ENCODE assay signal across 8 cellular contexts in genomic region chr2:166376488-166376828, GRCh38. TPM values are rescaled to one million over a fixed set of nuclear protein-coding genes. Genes with fewer than 3 reads are reported as not detected.
DNase-seq lines count a peak whose midpoint lies in the region; ATAC-seq and TF ChIP-seq lines count a peak whose summit lies in the region.

No MANE protein-coding gene starts in this region.

- H3K36me3 Mint-ChIP-seq in naive thymus-derived CD4-positive, alpha-beta T cell: no peaks in the 10 kb centered on the region

- H3K27me3 ChIP-seq in AG04450 (ENCODE audit: control insufficient read depth, insufficient read depth, low read length): no peaks in the 10 kb centered on the region
- H3K27me3 ChIP-seq in HUES48 (ENCODE audit: control insufficient read depth, insufficient read depth, low read length): peaks cover 16% of the 10 kb centered on the region; the same call in 1 of the 2 replicates
- peaks cover 0 to 13% (median 0%) of the 10 kb centered on the region in 45 donors for H3K27me3 ChIP-seq in dorsolateral prefrontal cortex
- H3K27me3 ChIP-seq in naive thymus-derived CD4-positive, alpha-beta T cell (ENCODE audit: control insufficient read depth in 2 of 2, insufficient read depth in 2 of 2, low read length in 2 of 2): no peaks in the 10 kb centered on the region

- peaks cover 33% of the 10 kb centered on the region for H3K4me1 ChIP-seq in HUES48 (ENCODE audit: control insufficient read depth, insufficient read depth, low read length)
- H3K4me1 ChIP-seq in naive thymus-derived CD4-positive, alpha-beta T cell (ENCODE audit: control insufficient read depth in 2 of 2, insufficient read depth in 2 of 2, low read length in 2 of 2): no peaks in the 10 kb centered on the region

- H3K27ac ChIP-seq in AG04450 (ENCODE audit: low read depth, low read length) (peak overlapping the region; percentile 73), HUES48 (ENCODE audit: low read depth, low read length) (peak overlapping the region; percentile 44), dorsolateral prefrontal cortex (peak overlapping the region in 20 of 59 donors; percentile 2 to 62 (median 43))
- H3K27ac ChIP-seq in naive thymus-derived CD4-positive, alpha-beta T cell (ENCODE audit: low read depth, low read length): no peak overlapping the region

- DNase-seq in AG04450 (ENCODE audit: low read depth, low spot score) (no peak), dorsolateral prefrontal cortex (peak in 1 of 10 donors; percentile 23), activated gamma-delta T cell treated with Interleukin-2 at 50 U/mL for 16 hours (no peak), ecto neural progenitor cell (ENCODE audit: low spot score) (no peak)
- DNase-seq in naive thymus-derived CD4-positive, alpha-beta T cell: no peak

- no peaks in the 10 kb centered on the region; the same call in 1 of the 2 replicates for H3K9me3 ChIP-seq in AG04450 (ENCODE audit: control insufficient read depth, insufficient read depth, low read length)
- H3K9me3 ChIP-seq in HUES48 (ENCODE audit: control insufficient read depth, insufficient read depth, low read length): no peaks in the 10 kb centered on the region
- H3K9me3 ChIP-seq in naive thymus-derived CD4-positive, alpha-beta T cell (ENCODE audit: control insufficient read depth in 2 of 3, low read length in 3 of 3): no peaks in the 10 kb centered on the region

- H3K4me3 ChIP-seq in AG04450 (ENCODE audit: low read depth, low read length) (peak overlapping the region; percentile 81), HUES48 (ENCODE audit: low read depth, low read length) (peak overlapping the region; percentile 97), dorsolateral prefrontal cortex (peak overlapping the region; percentile 45 to 79 (median 68))
- H3K4me3 ChIP-seq in naive thymus-derived CD4-positive, alpha-beta T cell (ENCODE audit: low read length): no peak overlapping the region

- H3K36me3 ChIP-seq in HUES48 (ENCODE audit: control insufficient read depth, insufficient read depth, low read length): no peaks in the 10 kb centered on the region
- no peaks in the 10 kb centered on the region for H3K36me3 ChIP-seq in naive thymus-derived CD4-positive, alpha-beta T cell (ENCODE audit: control insufficient read depth in 2 of 3, insufficient read depth in 3 of 3, low read length in 3 of 3)

- CTCF ChIA-PET in AG04450 (lab: Charles Lee): interaction anchor here (0.7 to 3.9 kb wide), 3 partner anchors 9 to 248 kb away, joined by 3 to 31 read pairs (median 3); partner anchors contain the start of gene SCN1A
- CTCF ChIA-PET in naive thymus-derived CD4-positive, alpha-beta T cell (lab: Charles Lee): no interaction called here

- peak overlapping the region; percentile 53; the same call in 1 of the 2 replicates for H3K9ac ChIP-seq in HUES48 (ENCODE audit: low read depth, low read length)

- TF ChIP-seq CTCF in AG04450 (IDR thresholded peaks at IDR 0.05; ENCODE audit: low read depth, low read length) (no peak), dorsolateral prefrontal cortex (IDR thresholded peaks at IDR 0.05 in 54 of 56, conservative IDR thresholded peaks at IDR 0.05 in 2 of 56; ENCODE audit: low read depth in 1 of 56, partially characterized antibody in 56 of 56) (no peak)

- intact Hi-C loops in dorsolateral prefrontal cortex (cut with DNase I): no loop called here
- intact Hi-C loops in naive thymus-derived CD4-positive, alpha-beta T cell (cut with micrococcal nuclease): no loop called here

- POLR2A ChIA-PET in AG04450 (lab: Yijun Ruan, JAX): interaction anchor here (1.0 to 1.2 kb wide), 2 partner anchors 15 to 23 kb away, joined by 3 to 5 read pairs; no protein-coding TSS in a partner anchor
- POLR2A ChIA-PET in naive thymus-derived CD4-positive, alpha-beta T cell (lab: Charles Lee): no interaction called here

- peaks cover 0 to 4% (median 0%) of the 10 kb centered on the region in 11 donors for H3K9me3 Mint-ChIP-seq in naive thymus-derived CD4-positive, alpha-beta T cell

- peaks cover 27 to 50% (median 47%) of the 10 kb centered on the region in 5 donors for H3K27me3 Mint-ChIP-seq in naive thymus-derived CD4-positive, alpha-beta T cell

- peak overlapping the region in 1 of 9 donors; percentile 8 for H3K27ac Mint-ChIP-seq in naive thymus-derived CD4-positive, alpha-beta T cell

- ATAC-seq in naive thymus-derived CD4-positive, alpha-beta T cell: no peak
- no peak for ATAC-seq in GM21825 (IDR thresholded peaks at IDR 0.05; ENCODE audit: unreplicated experiment)
- ATAC-seq in GM21360 (IDR thresholded peaks at IDR 0.05; ENCODE audit: unreplicated experiment): no peak

- H3K4me3 Mint-ChIP-seq in naive thymus-derived CD4-positive, alpha-beta T cell: peak overlapping the region in 7 of 10 donors; percentile 30 to 91 (median 69)

- H3K4me1 Mint-ChIP-seq in naive thymus-derived CD4-positive, alpha-beta T cell: peaks cover 0 to 20% (median 18%) of the 10 kb centered on the region in 7 donors

RNA-seq across cellular contexts. Expression of gene SCN9A, which starts 0.7 kb away (rescaled TPM):
- 39.9 and 56.8 TPM in 2 replicates for polyA plus RNA-seq in AG04450 (2011; rRNA removed)
- 154 and 186 TPM in 2 replicates for polyA minus RNA-seq in AG04450 (2011; rRNA and poly(A)+ RNA removed)
- 10 to 100 TPM in 10 of 120 experiments, 1 to 10 TPM in 110; 1.5 to 15.0 (median 6.4) TPM for total RNA-seq in dorsolateral prefrontal cortex
- total RNA-seq in naive thymus-derived CD4-positive, alpha-beta T cell: 1 to 10 TPM in 2 of 5 experiments, under 1 TPM in 2, not detected in 1; 0.13 to 1.8 (median 1.0) TPM
- polyA plus RNA-seq in naive thymus-derived CD4-positive, alpha-beta T cell: under 1 TPM; 0.12 to 0.16 TPM
